Comparison of ENCODE assay signal across 8 cellular contexts in genomic region chr4:117134386-117134785, GRCh38. TPM values are rescaled to one million over a fixed set of nuclear protein-coding genes. Genes with fewer than 3 reads are reported as not detected.
A peak's percentile ranks its signal among the peaks of the same experiment; 100 is the strongest.
DNase-seq lines count a peak whose midpoint lies in the region; ATAC-seq and TF ChIP-seq lines count a peak whose summit lies in the region.

No MANE protein-coding gene starts in this region.

- no peak overlapping the region for H3K56ac ChIP-seq in H9 (ENCODE audit: insufficient read length, low read depth, low read length)

- H3K79me2 ChIP-seq in H9 (ENCODE audit: insufficient read depth, low read length) (no peaks in the 10 kb centered on the region), OCI-LY1 (ENCODE audit: insufficient read depth, low read length) (no peaks in the 10 kb centered on the region), neural progenitor cell (ENCODE audit: low read depth) (no peaks in the 10 kb centered on the region)

- H3T11ph ChIP-seq in H9 (ENCODE audit: low read length): no peak overlapping the region

- H3F3A ChIP-seq in OCI-LY1 (ENCODE audit: insufficient read depth, low read length) (no peaks in the 10 kb centered on the region), neural progenitor cell (ENCODE audit: low read depth) (no peaks in the 10 kb centered on the region)

- no peak overlapping the region for H3K4ac ChIP-seq in H9 (ENCODE audit: low read depth, low read length)

- H3K4me1 Mint-ChIP-seq in H9: peaks cover 3 to 16% of the 10 kb centered on the region in 2 experiments
- H3K4me1 Mint-ChIP-seq in neural progenitor cell: peaks cover 6% of the 10 kb centered on the region
- H3K4me1 Mint-ChIP-seq in stimulated activated effector memory CD8-positive, alpha-beta T cell treated with anti-CD3 and anti-CD28 coated beads, Interleukin-12 subunit alpha, Interleukin-12 subunit beta, amount 100 ng/mL, for 72 hours: no peaks in the 10 kb centered on the region

- no peak for ATAC-seq in stimulated activated effector memory CD8-positive, alpha-beta T cell treated with anti-CD3 and anti-CD28 coated beads, Interleukin-12 subunit alpha, Interleukin-12 subunit beta, amount 100 ng/mL, for 72 hours
- ATAC-seq in GM18517 (IDR thresholded peaks at IDR 0.05; ENCODE audit: unreplicated experiment): no peak

- no peak overlapping the region for H3K4me3 ChIP-seq in OCI-LY1 (ENCODE audit: low read depth, low read length, poor library complexity, severe bottlenecking)
- H3K4me3 ChIP-seq in neural progenitor cell: no peak overlapping the region
- no peak overlapping the region for H3K4me3 ChIP-seq in effector memory CD4-positive, alpha-beta T cell (ENCODE audit: insufficient read depth, low read depth, low read length, poor library complexity, severe bottlenecking)

- H3K79me1 ChIP-seq in H9 (ENCODE audit: insufficient read depth, low read depth, low read length, poor library complexity, severe bottlenecking): no peaks in the 10 kb centered on the region

- H2BK120ac ChIP-seq in H9 (ENCODE audit: low read depth, low read length, poor library complexity, severe bottlenecking): no peak overlapping the region

- H3K9me3 ChIP-seq in H9 (ENCODE audit: control insufficient read depth, low read depth, low read length) (no peaks in the 10 kb centered on the region), OCI-LY1 (ENCODE audit: low read length) (no peaks in the 10 kb centered on the region), neural progenitor cell (ENCODE audit: low read depth) (no peaks in the 10 kb centered on the region)
- H3K9me3 ChIP-seq in effector memory CD4-positive, alpha-beta T cell (ENCODE audit: control insufficient read depth, low read length): no peaks in the 10 kb centered on the region

- no peaks in the 10 kb centered on the region for H3K23me2 ChIP-seq in H9 (ENCODE audit: insufficient read length, low read depth, low read length, poor library complexity, severe bottlenecking)

- H3K36me3 ChIP-seq in OCI-LY1 (ENCODE audit: insufficient read depth, low read length): no peaks in the 10 kb centered on the region
- no peaks in the 10 kb centered on the region for H3K36me3 ChIP-seq in neural progenitor cell
- H3K36me3 ChIP-seq in effector memory CD4-positive, alpha-beta T cell (ENCODE audit: control insufficient read depth, insufficient read depth, low read length): no peaks in the 10 kb centered on the region

- no CpG with 5 or more reads among the region's 4 CpGs for WGBS in H9 (ENCODE audit: extremely low coverage, insufficient read length, low lambda C conversion rate)

- no peak overlapping the region for H4K91ac ChIP-seq in H9 (ENCODE audit: insufficient read length, low read depth, low read length)

- H3K27me3 ChIP-seq in H9 (ENCODE audit: insufficient read depth, low read length) (no peaks in the 10 kb centered on the region), OCI-LY1 (ENCODE audit: insufficient read depth, low read length) (no peaks in the 10 kb centered on the region), neural progenitor cell (no peaks in the 10 kb centered on the region)
- no peaks in the 10 kb centered on the region for H3K27me3 ChIP-seq in effector memory CD4-positive, alpha-beta T cell (replicated peaks; ENCODE audit: control insufficient read depth, insufficient read depth, low read length, poor library complexity, severe bottlenecking)

- no peak overlapping the region for H3K14ac ChIP-seq in H9 (ENCODE audit: insufficient read depth, low read length)

- H3K4me2 ChIP-seq in H9 (ENCODE audit: insufficient read depth, insufficient read length, low read length) (no peak overlapping the region), OCI-LY1 (ENCODE audit: low read length) (no peak overlapping the region), neural progenitor cell (no peak overlapping the region)

- DNase-seq in H9 (peak; percentile 37), ecto neural progenitor cell (ENCODE audit: low spot score) (peak; percentile 49), neural progenitor cell (ENCODE audit: low spot score) (peak; percentile 84)
- DNase-seq in stimulated activated effector memory CD8-positive, alpha-beta T cell treated with anti-CD3 and anti-CD28 coated beads, Interleukin-12 subunit alpha, Interleukin-12 subunit beta, amount 100 ng/mL, for 72 hours (ENCODE audit: low spot score in 2 of 2): no peak
- no peak for DNase-seq in effector memory CD4-positive, alpha-beta T cell

- no peak overlapping the region for H2AK5ac ChIP-seq in H9 (ENCODE audit: insufficient read length, low read length)

- H3K9ac ChIP-seq in H9 (ENCODE audit: extremely low read depth, insufficient read length, low read length) (no peak overlapping the region), OCI-LY1 (ENCODE audit: low read length) (no peak overlapping the region), neural progenitor cell (no peak overlapping the region)

- H4K5ac ChIP-seq in H9 (ENCODE audit: insufficient read length, low read depth, low read length): no peak overlapping the region

- H3K36me3 Mint-ChIP-seq in H9 (ENCODE audit: insufficient read depth in 1 of 3, low read depth in 3 of 3): peaks cover 5 to 13% (median 8%) of the 10 kb centered on the region in 3 experiments
- H3K36me3 Mint-ChIP-seq in neural progenitor cell: no peaks in the 10 kb centered on the region
- no peaks in the 10 kb centered on the region for H3K36me3 Mint-ChIP-seq in stimulated activated effector memory CD8-positive, alpha-beta T cell treated with anti-CD3 and anti-CD28 coated beads, Interleukin-12 subunit alpha, Interleukin-12 subunit beta, amount 100 ng/mL, for 72 hours

- no peak overlapping the region for H2BK20ac ChIP-seq in H9 (ENCODE audit: low read depth, low read length, poor library complexity, severe bottlenecking)

- H3K23ac ChIP-seq in H9 (ENCODE audit: insufficient read length, low read depth, low read length): no peak overlapping the region

- no peak overlapping the region for H4K8ac ChIP-seq in H9 (replicated peaks; ENCODE audit: insufficient read length, low read depth, low read length)

- no peak overlapping the region for H2BK12ac ChIP-seq in H9 (ENCODE audit: insufficient read length, low read depth, low read length)

- H3K9me2 ChIP-seq in OCI-LY1 (ENCODE audit: low read depth, low read length): no peaks in the 10 kb centered on the region

- TF ChIP-seq CTCF in C4-2B (conservative IDR thresholded peaks at IDR 0.05): peak; percentile 61
- peak; percentile 78 for TF ChIP-seq CTCF in H9 (conservative IDR thresholded peaks at IDR 0.05)
- TF ChIP-seq CTCF in OCI-LY1 (IDR thresholded peaks at IDR 0.05; ENCODE audit: low read length): peak; percentile 33; the same call in 1 of the 2 replicates
- TF ChIP-seq CTCF in neural progenitor cell (IDR thresholded peaks at IDR 0.05): peak; percentile 84

- no peak overlapping the region for H3K4me3 Mint-ChIP-seq in H9
- no peak overlapping the region for H3K4me3 Mint-ChIP-seq in neural progenitor cell
- H3K4me3 Mint-ChIP-seq in stimulated activated effector memory CD8-positive, alpha-beta T cell treated with anti-CD3 and anti-CD28 coated beads, Interleukin-12 subunit alpha, Interleukin-12 subunit beta, amount 100 ng/mL, for 72 hours: no peak overlapping the region

- H3K27ac Mint-ChIP-seq in H9: no peak overlapping the region; a peak in 1 of 7 replicates
- H3K27ac Mint-ChIP-seq in neural progenitor cell: peak overlapping the region; percentile 27
- H3K27ac Mint-ChIP-seq in stimulated activated effector memory CD8-positive, alpha-beta T cell treated with anti-CD3 and anti-CD28 coated beads, Interleukin-12 subunit alpha, Interleukin-12 subunit beta, amount 100 ng/mL, for 72 hours: no peak overlapping the region

- H3K18ac ChIP-seq in H9 (ENCODE audit: insufficient read length, low read depth, low read length): no peak overlapping the region

- H3K27me3 Mint-ChIP-seq in H9 (ENCODE audit: low read depth): no peaks in the 10 kb centered on the region
- H3K27me3 Mint-ChIP-seq in neural progenitor cell (ENCODE audit: insufficient read depth, low read depth): no peaks in the 10 kb centered on the region

- H3K9me3 Mint-ChIP-seq in H9 (peaks cover 13 to 17% of the 10 kb centered on the region in 2 experiments), neural progenitor cell (peaks cover 19% of the 10 kb centered on the region)
- peaks cover 16% of the 10 kb centered on the region for H3K9me3 Mint-ChIP-seq in stimulated activated effector memory CD8-positive, alpha-beta T cell treated with anti-CD3 and anti-CD28 coated beads, Interleukin-12 subunit alpha, Interleukin-12 subunit beta, amount 100 ng/mL, for 72 hours

- no peak overlapping the region for H3K27ac ChIP-seq in C4-2B
- no peak overlapping the region for H3K27ac ChIP-seq in H9 (ENCODE audit: insufficient read length, low read depth, low read length)
- no peak overlapping the region for H3K27ac ChIP-seq in OCI-LY1 (ENCODE audit: low read depth, low read length, poor library complexity, severe bottlenecking)
- no peak overlapping the region for H3K27ac ChIP-seq in neural progenitor cell
- no peak overlapping the region for H3K27ac ChIP-seq in effector memory CD4-positive, alpha-beta T cell (ENCODE audit: insufficient read depth, low read length, poor library complexity, severe bottlenecking)

- no peak overlapping the region for H2BK5ac ChIP-seq in H9 (ENCODE audit: insufficient read length, low read length)

- H2AFZ ChIP-seq in H9 (ENCODE audit: low read length): peak overlapping the region; percentile 78
- no peak overlapping the region; the same call in 1 of the 2 replicates for H2AFZ ChIP-seq in OCI-LY1 (ENCODE audit: low read length)
- peak overlapping the region; percentile 30 for H2AFZ ChIP-seq in neural progenitor cell (replicated peaks)

- H3K4me1 ChIP-seq in H9 (ENCODE audit: insufficient read depth, low read length) (no peaks in the 10 kb centered on the region), OCI-LY1 (ENCODE audit: insufficient read depth, low read length, severe bottlenecking) (no peaks in the 10 kb centered on the region), neural progenitor cell (peaks cover 8% of the 10 kb centered on the region)
- no peaks in the 10 kb centered on the region for H3K4me1 ChIP-seq in effector memory CD4-positive, alpha-beta T cell (ENCODE audit: control insufficient read depth, insufficient read depth, low read length, poor library complexity, severe bottlenecking)

- H4K20me1 ChIP-seq in H9 (ENCODE audit: control insufficient read depth, insufficient read depth, insufficient read length): no peaks in the 10 kb centered on the region
- no peaks in the 10 kb centered on the region for H4K20me1 ChIP-seq in OCI-LY1 (ENCODE audit: insufficient read depth, low read length)
- no peaks in the 10 kb centered on the region for H4K20me1 ChIP-seq in neural progenitor cell (ENCODE audit: low read depth)

- no peak overlapping the region for H2BK15ac ChIP-seq in H9 (ENCODE audit: low read depth, low read length)

RNA-seq across cellular contexts. Expression of gene TRAM1L1, which starts 49.0 kb away (rescaled TPM):
- total RNA-seq in H9 (2021) (0.79 TPM in 2 replicates), neural progenitor cell (ENCODE audit: low replicate concordance) (4.5 and 8.4 TPM in 2 replicates)

Comparison
In these comparisons a context has a peak if more than half of its experiments do, and no peak if none do; other contexts are left out.
1. CTCF ChIP-seq: peak in every context shown above with its lines; median percentile 84 in neural progenitor cell; 78 in H9; 61 in C4-2B; 33 in OCI-LY1.
2. DNase-seq: peak in H9 (single experiment), ecto neural progenitor cell (single experiment) and neural progenitor cell (single experiment); none in stimulated activated effector memory CD8-positive, alpha-beta T cell treated with anti-CD3 and anti-CD28 coated beads, Interleukin-12 subunit alpha, Interleukin-12 subunit beta, amount 100 ng/mL, for 72 hours (0 of 2) and effector memory CD4-positive, alpha-beta T cell (0 of 3).